In the genomic region with DNA sequence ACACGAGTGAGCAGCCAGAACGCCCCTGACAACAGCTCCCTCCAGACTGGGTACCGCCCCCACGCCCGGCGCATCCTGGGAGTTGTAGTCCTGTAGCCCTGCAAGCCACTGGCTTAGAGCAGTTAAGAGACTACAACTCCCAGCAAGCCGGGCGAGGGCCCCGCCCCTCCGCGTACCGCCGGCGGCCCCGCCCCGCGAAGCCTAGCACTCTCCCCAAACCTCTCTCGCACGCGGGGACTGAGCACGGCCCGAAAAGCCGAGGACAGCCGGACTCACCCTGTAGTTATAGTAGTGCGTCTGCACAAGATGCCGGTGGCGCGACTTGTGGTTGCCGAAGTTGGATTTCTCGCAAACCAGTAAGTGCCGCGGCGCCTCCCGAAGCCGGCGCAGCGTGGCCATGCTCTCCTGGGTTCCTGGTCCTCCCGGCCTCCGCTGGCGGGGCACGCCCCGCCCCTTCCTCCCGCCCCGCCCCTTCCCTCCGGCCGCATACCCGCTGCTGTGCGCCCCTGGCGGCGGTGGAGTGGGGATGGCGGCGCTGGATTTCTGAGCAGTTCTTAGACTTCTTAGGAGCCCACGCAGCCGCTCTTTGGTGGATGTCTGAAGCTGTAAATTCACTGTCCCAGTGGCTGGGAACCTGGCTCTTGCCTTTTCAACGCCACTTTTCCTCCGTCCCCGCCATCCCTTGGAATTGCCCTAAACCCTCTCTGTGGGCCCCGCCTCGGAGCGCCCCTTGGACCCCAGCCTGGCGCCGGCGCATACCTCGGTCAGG, we compare ENCODE assay signal across 8 cellular contexts. TPM values are rescaled to one million over a fixed set of nuclear protein-coding genes. Genes with fewer than 3 reads are reported as not detected.
DNase-seq lines count a peak whose midpoint lies in the region; ATAC-seq and TF ChIP-seq lines count a peak whose summit lies in the region.

A gene with protein sequence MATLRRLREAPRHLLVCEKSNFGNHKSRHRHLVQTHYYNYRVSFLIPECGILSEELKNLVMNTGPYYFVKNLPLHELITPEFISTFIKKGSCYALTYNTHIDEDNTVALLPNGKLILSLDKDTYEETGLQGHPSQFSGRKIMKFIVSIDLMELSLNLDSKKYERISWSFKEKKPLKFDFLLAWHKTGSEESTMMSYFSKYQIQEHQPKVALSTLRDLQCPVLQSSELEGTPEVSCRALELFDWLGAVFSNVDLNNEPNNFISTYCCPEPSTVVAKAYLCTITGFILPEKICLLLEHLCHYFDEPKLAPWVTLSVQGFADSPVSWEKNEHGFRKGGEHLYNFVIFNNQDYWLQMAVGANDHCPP (minus strand): TSS at position 434 of the 769 bp plus-strand sequence. CDS start 35 bp downstream, at position 399.

- no peaks in the 10 kb centered on the region for H3K27me3 ChIP-seq in GM23248 (replicated peaks; ENCODE audit: insufficient read depth)

- no peaks in the 10 kb centered on the region for H3K4me1 Mint-ChIP-seq in activated T-helper 17 cell treated with anti-CD3 and anti-CD28 coated beads, Interleukin-2, amount 50 U/mL, for 72 hours
- peaks cover 14 to 16% of the 10 kb centered on the region in 2 donors for H3K4me1 Mint-ChIP-seq in natural killer cell

- no peaks in the 10 kb centered on the region for H3K27me3 Mint-ChIP-seq in activated T-helper 17 cell treated with anti-CD3 and anti-CD28 coated beads, Interleukin-2, amount 50 U/mL, for 72 hours
- no peaks in the 10 kb centered on the region for H3K27me3 Mint-ChIP-seq in natural killer cell (ENCODE audit: low read depth in 2 of 2)

- no peaks in the 10 kb centered on the region for H3K9me3 Mint-ChIP-seq in activated T-helper 17 cell treated with anti-CD3 and anti-CD28 coated beads, Interleukin-2, amount 50 U/mL, for 72 hours
- H3K9me3 Mint-ChIP-seq in natural killer cell: no peaks in the 10 kb centered on the region

- peak within 1 kb of the TSS; percentile 85 for H3K9ac ChIP-seq in GM23248

- no peaks in the 10 kb centered on the region for H3F3A ChIP-seq in GM23248 (ENCODE audit: insufficient read depth)

- TF ChIP-seq CTCF in fibroblast of mammary gland (conservative IDR thresholded peaks at IDR 0.05; ENCODE audit: control insufficient read depth, insufficient read depth, low read depth, low read length) (peak; percentile 64), natural killer cell (IDR thresholded peaks at IDR 0.05) (peak; percentile 88)

- 1 to 3% methylated on average over 35 to 64 of the region's 64 CpGs for WGBS in GM23248 (ENCODE audit: low coverage in 1 of 2, low lambda C conversion rate in 2 of 2, missing lambda C conversion rate in 2 of 2), 2 experiments

- H3K36me3 Mint-ChIP-seq in activated T-helper 17 cell treated with anti-CD3 and anti-CD28 coated beads, Interleukin-2, amount 50 U/mL, for 72 hours (ENCODE audit: low read depth): peaks cover 25% of the 10 kb centered on the region
- H3K36me3 Mint-ChIP-seq in natural killer cell: no peaks in the 10 kb centered on the region

- no peaks in the 10 kb centered on the region for H3K9me3 ChIP-seq in GM23248 (ENCODE audit: low read depth)

- H3K4me1 ChIP-seq in GM23248 (ENCODE audit: insufficient read depth): no peaks in the 10 kb centered on the region

- no peaks in the 10 kb centered on the region; the same call in 1 of the 2 replicates for H3K36me3 ChIP-seq in GM23248 (ENCODE audit: low read depth)

- H3K4me3 Mint-ChIP-seq in activated T-helper 17 cell treated with anti-CD3 and anti-CD28 coated beads, Interleukin-2, amount 50 U/mL, for 72 hours: peak within 1 kb of the TSS; percentile 89
- peak within 1 kb of the TSS; percentile 92 for H3K4me3 Mint-ChIP-seq in natural killer cell

- H3K4me2 ChIP-seq in GM23248 (ENCODE audit: unreplicated experiment): peak within 1 kb of the TSS; percentile 87

- ATAC-seq in activated T-helper 17 cell treated with anti-CD3 and anti-CD28 coated beads, Interleukin-2, amount 50 U/mL, for 72 hours (replicated peaks): peak; percentile 97
- ATAC-seq in natural killer cell: peak; percentile 94 to 99 (median 95)

- H3K4me3 ChIP-seq in GM23248: peak within 1 kb of the TSS; percentile 82
- H3K4me3 ChIP-seq in fibroblast of mammary gland (ENCODE audit: control insufficient read depth, low read depth, low read length): peak within 1 kb of the TSS; percentile 84

- H4K20me1 ChIP-seq in GM23248 (ENCODE audit: insufficient read depth): no peaks in the 10 kb centered on the region

- in situ Hi-C loops in GM23248 (cut with MboI): no loop called here

- no peaks in the 10 kb centered on the region for H3K79me2 ChIP-seq in GM23248 (ENCODE audit: insufficient read depth)

- H3K27ac ChIP-seq in GM23248: peak within 1 kb of the TSS; percentile 78

- H3K27ac Mint-ChIP-seq in activated T-helper 17 cell treated with anti-CD3 and anti-CD28 coated beads, Interleukin-2, amount 50 U/mL, for 72 hours: peak within 1 kb of the TSS; percentile 93
- peak within 1 kb of the TSS; percentile 86 to 92 for H3K27ac Mint-ChIP-seq in natural killer cell

- DNase-seq in EH (ENCODE audit: low read depth) (peak; percentile 97), GM23248 (peak; percentile 98), Kasumi-1 (lab: John Stamatoyannopoulos, UW) (peak; percentile 98 to 99), RKO (ENCODE audit: low spot score) (peak; percentile 98), fibroblast of mammary gland (ENCODE audit: low read depth) (peak; percentile 94), natural killer cell (peak; percentile 97)
- peak; percentile 97 for DNase-seq in stimulated activated naive CD4-positive, alpha-beta T cell treated with Interleukin-2 at 50 U/mL for 16 hours (lab: John Stamatoyannopoulos, UW)

- H2AFZ ChIP-seq in GM23248: peak within 1 kb of the TSS; percentile 96

- H3K9me2 ChIP-seq in GM23248 (ENCODE audit: insufficient read depth): no peaks in the 10 kb centered on the region

- intact Hi-C loops in natural killer cell (cut with micrococcal nuclease): loop anchor here (2.0 to 5.0 kb wide), 2 partner anchors 226 to 257 kb away; a partner anchor contains a TSS

RNA-seq across cellular contexts. Expression of the gene that starts here (rescaled TPM):
- 16.2 and 29.3 TPM in 2 replicates for total RNA-seq in GM23248 (2014; rRNA removed; shearing (Covaris generic))
- polyA plus RNA-seq in GM23248 (2016; fragmentation: Nextera tagmentation; extraction: Ambion mirVana): 21.9 and 29.0 TPM in 2 replicates
- 10 to 100 TPM in 1 of 2 donors, 1 to 10 TPM in 1; 8.0 to 19.4 TPM for total RNA-seq in activated T-helper 17 cell treated with anti-CD3 and anti-CD28 coated beads, Interleukin-2, amount 50 U/mL, for 72 hours
- total RNA-seq in natural killer cell: 1 to 10 TPM; 1.3 to 1.7 (median 1.3) TPM

Comparison
In these comparisons a context has a peak if more than half of its experiments do, and no peak if none do; other contexts are left out.
1. Peak in every context shown above with its lines: DNase-seq, ATAC-seq, H3K4me3 ChIP-seq and H3K27ac ChIP-seq.